In genomic region chr18:63213331-63213900, GRCh38 we compare ENCODE assay signal across 1 cellular context.
TF ChIP-seq lines count a peak whose summit lies in the region.

No MANE protein-coding gene starts in this region.

TF ChIP-seq in GM12878, 131 proteins besides CTCF, POLR2A, EP300 and RAD21 (continued from another document and continues in another):
- TF ChIP-seq NKRF (conservative IDR thresholded peaks at IDR 0.05) (no peak), PRDM15 (CRISPR knock-in tag; IDR thresholded peaks at IDR 0.05) (no peak), FOXM1 (IDR thresholded peaks at IDR 0.05; ENCODE audit: low read depth, low read length) (no peak; the same call in 1 of the 2 replicates), ELK1 (IDR thresholded peaks at IDR 0.05; ENCODE audit: low read depth, low read length) (no peak), SMC3 (IDR thresholded peaks at IDR 0.05; ENCODE audit: borderline replicate concordance, low read length) (no peak), YBX1 (IDR thresholded peaks at IDR 0.05) (no peak), EGR1 (IDR thresholded peaks at IDR 0.05; ENCODE audit: borderline replicate concordance in 1 of 2, low read depth in 2 of 2, low read length in 2 of 2) (no peak), EED (IDR thresholded peaks at IDR 0.05; ENCODE audit: low read depth) (peak; percentile 34), RBBP5 (conservative IDR thresholded peaks at IDR 0.05) (no peak), YY1 (IDR thresholded peaks at IDR 0.05; ENCODE audit: low read depth, low read length) (no peak), E4F1 (IDR thresholded peaks at IDR 0.05; ENCODE audit: borderline replicate concordance, partially characterized antibody) (no peak), FOS (IDR thresholded peaks at IDR 0.05; ENCODE audit: borderline replicate concordance, extremely low read depth, insufficient read length) (no peak), EZH2 (IDR thresholded peaks at IDR 0.05; ENCODE audit: borderline replicate concordance, control insufficient read depth, low read depth, low read length) (no peak), ATF7 (IDR thresholded peaks at IDR 0.05; ENCODE audit: low read depth) (no peak), ZBED1 (IDR thresholded peaks at IDR 0.05; ENCODE audit: borderline replicate concordance) (no peak), POLR2AphosphoS2 (IDR thresholded peaks at IDR 0.05; ENCODE audit: low read depth, low read length) (no peak), WRNIP1 (IDR thresholded peaks at IDR 0.05; ENCODE audit: borderline replicate concordance, low read depth, low read length) (no peak), SMAD1 (IDR thresholded peaks at IDR 0.05; ENCODE audit: low read depth, partially characterized antibody) (no peak), FOXK2 (IDR thresholded peaks at IDR 0.05) (no peak), NRF1 (conservative IDR thresholded peaks at IDR 0.05; ENCODE audit: low read depth, low read length) (no peak), CHD4 (IDR thresholded peaks at IDR 0.05) (no peak), TAF1 (IDR thresholded peaks at IDR 0.05; ENCODE audit: borderline replicate concordance, low read depth, low read length) (no peak), TCF7 (IDR thresholded peaks at IDR 0.05; ENCODE audit: borderline replicate concordance) (no peak), NFXL1 (IDR thresholded peaks at IDR 0.05; ENCODE audit: borderline replicate concordance) (no peak), SPI1 (IDR thresholded peaks at IDR 0.05; ENCODE audit: borderline replicate concordance, insufficient read depth, low read depth, low read length) (no peak), IKZF2 (IDR thresholded peaks at IDR 0.05) (peak; percentile 21 to 26; a peak in 3 of 4 replicates), STAT3 (IDR thresholded peaks at IDR 0.05; ENCODE audit: low read depth, low read length) (no peak), SREBF2 (IDR thresholded peaks at IDR 0.05; ENCODE audit: low read length) (no peak), HSF1 (IDR thresholded peaks at IDR 0.05; ENCODE audit: low read depth, low read length) (no peak), TARDBP (IDR thresholded peaks at IDR 0.05; ENCODE audit: borderline replicate concordance) (no peak), PAX5 (IDR thresholded peaks at IDR 0.05; ENCODE audit: borderline replicate concordance, low read depth, low read length) (no peak), JUND (IDR thresholded peaks at IDR 0.05; ENCODE audit: low read depth, low read length) (no peak), CHD1 (IDR thresholded peaks at IDR 0.05; ENCODE audit: low read depth, low read length) (no peak)
- TF ChIP-seq, protein P1, sequence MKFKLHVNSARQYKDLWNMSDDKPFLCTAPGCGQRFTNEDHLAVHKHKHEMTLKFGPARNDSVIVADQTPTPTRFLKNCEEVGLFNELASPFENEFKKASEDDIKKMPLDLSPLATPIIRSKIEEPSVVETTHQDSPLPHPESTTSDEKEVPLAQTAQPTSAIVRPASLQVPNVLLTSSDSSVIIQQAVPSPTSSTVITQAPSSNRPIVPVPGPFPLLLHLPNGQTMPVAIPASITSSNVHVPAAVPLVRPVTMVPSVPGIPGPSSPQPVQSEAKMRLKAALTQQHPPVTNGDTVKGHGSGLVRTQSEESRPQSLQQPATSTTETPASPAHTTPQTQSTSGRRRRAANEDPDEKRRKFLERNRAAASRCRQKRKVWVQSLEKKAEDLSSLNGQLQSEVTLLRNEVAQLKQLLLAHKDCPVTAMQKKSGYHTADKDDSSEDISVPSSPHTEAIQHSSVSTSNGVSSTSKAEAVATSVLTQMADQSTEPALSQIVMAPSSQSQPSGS (IDR thresholded peaks at IDR 0.05; ENCODE audit: low read length): peak; percentile 69; the same call in 1 of the 2 replicates
- TF ChIP-seq, protein P2, sequence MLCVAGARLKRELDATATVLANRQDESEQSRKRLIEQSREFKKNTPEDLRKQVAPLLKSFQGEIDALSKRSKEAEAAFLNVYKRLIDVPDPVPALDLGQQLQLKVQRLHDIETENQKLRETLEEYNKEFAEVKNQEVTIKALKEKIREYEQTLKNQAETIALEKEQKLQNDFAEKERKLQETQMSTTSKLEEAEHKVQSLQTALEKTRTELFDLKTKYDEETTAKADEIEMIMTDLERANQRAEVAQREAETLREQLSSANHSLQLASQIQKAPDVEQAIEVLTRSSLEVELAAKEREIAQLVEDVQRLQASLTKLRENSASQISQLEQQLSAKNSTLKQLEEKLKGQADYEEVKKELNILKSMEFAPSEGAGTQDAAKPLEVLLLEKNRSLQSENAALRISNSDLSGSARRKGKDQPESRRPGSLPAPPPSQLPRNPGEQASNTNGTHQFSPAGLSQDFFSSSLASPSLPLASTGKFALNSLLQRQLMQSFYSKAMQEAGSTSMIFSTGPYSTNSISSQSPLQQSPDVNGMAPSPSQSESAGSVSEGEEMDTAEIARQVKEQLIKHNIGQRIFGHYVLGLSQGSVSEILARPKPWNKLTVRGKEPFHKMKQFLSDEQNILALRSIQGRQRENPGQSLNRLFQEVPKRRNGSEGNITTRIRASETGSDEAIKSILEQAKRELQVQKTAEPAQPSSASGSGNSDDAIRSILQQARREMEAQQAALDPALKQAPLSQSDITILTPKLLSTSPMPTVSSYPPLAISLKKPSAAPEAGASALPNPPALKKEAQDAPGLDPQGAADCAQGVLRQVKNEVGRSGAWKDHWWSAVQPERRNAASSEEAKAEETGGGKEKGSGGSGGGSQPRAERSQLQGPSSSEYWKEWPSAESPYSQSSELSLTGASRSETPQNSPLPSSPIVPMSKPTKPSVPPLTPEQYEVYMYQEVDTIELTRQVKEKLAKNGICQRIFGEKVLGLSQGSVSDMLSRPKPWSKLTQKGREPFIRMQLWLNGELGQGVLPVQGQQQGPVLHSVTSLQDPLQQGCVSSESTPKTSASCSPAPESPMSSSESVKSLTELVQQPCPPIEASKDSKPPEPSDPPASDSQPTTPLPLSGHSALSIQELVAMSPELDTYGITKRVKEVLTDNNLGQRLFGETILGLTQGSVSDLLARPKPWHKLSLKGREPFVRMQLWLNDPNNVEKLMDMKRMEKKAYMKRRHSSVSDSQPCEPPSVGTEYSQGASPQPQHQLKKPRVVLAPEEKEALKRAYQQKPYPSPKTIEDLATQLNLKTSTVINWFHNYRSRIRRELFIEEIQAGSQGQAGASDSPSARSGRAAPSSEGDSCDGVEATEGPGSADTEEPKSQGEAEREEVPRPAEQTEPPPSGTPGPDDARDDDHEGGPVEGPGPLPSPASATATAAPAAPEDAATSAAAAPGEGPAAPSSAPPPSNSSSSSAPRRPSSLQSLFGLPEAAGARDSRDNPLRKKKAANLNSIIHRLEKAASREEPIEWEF (IDR thresholded peaks at IDR 0.05; ENCODE audit: insufficient replicate concordance, low read depth, low read length): no peak
- TF ChIP-seq, protein P3, sequence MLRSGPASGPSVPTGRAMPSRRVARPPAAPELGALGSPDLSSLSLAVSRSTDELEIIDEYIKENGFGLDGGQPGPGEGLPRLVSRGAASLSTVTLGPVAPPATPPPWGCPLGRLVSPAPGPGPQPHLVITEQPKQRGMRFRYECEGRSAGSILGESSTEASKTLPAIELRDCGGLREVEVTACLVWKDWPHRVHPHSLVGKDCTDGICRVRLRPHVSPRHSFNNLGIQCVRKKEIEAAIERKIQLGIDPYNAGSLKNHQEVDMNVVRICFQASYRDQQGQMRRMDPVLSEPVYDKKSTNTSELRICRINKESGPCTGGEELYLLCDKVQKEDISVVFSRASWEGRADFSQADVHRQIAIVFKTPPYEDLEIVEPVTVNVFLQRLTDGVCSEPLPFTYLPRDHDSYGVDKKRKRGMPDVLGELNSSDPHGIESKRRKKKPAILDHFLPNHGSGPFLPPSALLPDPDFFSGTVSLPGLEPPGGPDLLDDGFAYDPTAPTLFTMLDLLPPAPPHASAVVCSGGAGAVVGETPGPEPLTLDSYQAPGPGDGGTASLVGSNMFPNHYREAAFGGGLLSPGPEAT (IDR thresholded peaks at IDR 0.05; ENCODE audit: low read depth): no peak
